ENCODE assay signal across 8 cellular contexts in the genomic region with DNA sequence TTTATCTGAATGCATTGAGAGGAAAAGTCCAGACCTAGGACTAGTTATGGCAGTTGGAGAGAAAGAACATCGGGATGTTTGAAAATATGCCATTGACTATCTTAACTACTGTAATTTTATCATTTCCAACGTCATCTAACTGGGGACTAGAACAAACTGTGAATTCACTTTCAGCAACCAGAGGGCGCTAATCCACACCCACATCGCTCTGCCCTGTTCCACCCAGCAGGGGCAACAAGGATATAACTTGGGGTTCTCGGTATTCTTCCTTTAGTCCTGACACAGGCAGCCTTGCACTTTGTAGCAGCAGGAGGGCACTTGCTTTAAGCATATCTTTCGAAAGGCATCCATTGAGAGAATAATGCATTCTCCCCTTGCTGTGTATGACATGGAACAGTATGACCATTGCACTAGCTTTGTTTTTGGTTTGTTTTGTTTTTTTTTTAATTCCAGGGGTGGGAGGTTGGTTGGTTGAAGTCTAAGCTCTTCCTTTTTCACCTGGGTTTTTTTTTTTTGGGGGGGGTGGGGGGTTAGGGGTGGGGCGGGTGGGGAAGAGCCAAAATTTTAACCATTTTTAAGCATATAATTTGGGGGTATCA. TPM values are rescaled to one million over a fixed set of nuclear protein-coding genes. Genes with fewer than 3 reads are reported as not detected.
DNase-seq lines count a peak whose midpoint lies in the region; ATAC-seq and TF ChIP-seq lines count a peak whose summit lies in the region.

No MANE protein-coding gene starts in this region.

- POLR2A ChIA-PET in CD8-positive, alpha-beta memory T cell (lab: Charles Lee) = interaction anchor here (0.6 kb wide), 2 partner anchors 30 to 35 kb away, joined by 3 read pairs; no protein-coding TSS in a partner anchor

- H3K27me3 Mint-ChIP-seq in CD8-positive, alpha-beta memory T cell = no peaks in the 10 kb centered on the region

- CTCF ChIA-PET in CD8-positive, alpha-beta memory T cell (lab: Charles Lee) = interaction anchor here (0.7 to 9.0 kb wide), 13 partner anchors 12 to 285 kb away, joined by 3 to 135 read pairs (median 3); no protein-coding TSS in a partner anchor

- H3K36me3 ChIP-seq in CD8-positive, alpha-beta memory T cell (ENCODE audit: insufficient read depth, low read length) = peaks cover 19% of the 10 kb centered on the region
- H3K36me3 ChIP-seq in ovary = no peaks in the 10 kb centered on the region
- H3K36me3 ChIP-seq in upper lobe of right lung = peaks cover 59% of the 10 kb centered on the region

- no peak for TF ChIP-seq POLR2A in ovary (IDR thresholded peaks at IDR 0.05)

- peaks cover 0 to 67% (median 2%) of the 10 kb centered on the region in 3 donors for H3K36me3 Mint-ChIP-seq in CD8-positive, alpha-beta memory T cell

- H3K4me3 ChIP-seq in CD8-positive, alpha-beta memory T cell (ENCODE audit: low read length) = no peak overlapping the region
- H3K4me3 ChIP-seq in fibroblast of the aortic adventitia (ENCODE audit: low read depth, low read length) (no peak overlapping the region), ovary (no peak overlapping the region), upper lobe of right lung (no peak overlapping the region)

- H3K4me1 Mint-ChIP-seq in CD8-positive, alpha-beta memory T cell = peaks cover 5 to 11% (median 9%) of the 10 kb centered on the region in 3 donors

- H3K4me3 Mint-ChIP-seq in CD8-positive, alpha-beta memory T cell = no peak overlapping the region

- no peaks in the 10 kb centered on the region for H3K9me3 ChIP-seq in CD8-positive, alpha-beta memory T cell (ENCODE audit: low read length)
- no peaks in the 10 kb centered on the region for H3K9me3 ChIP-seq in ovary
- no peaks in the 10 kb centered on the region for H3K9me3 ChIP-seq in upper lobe of right lung

- ATAC-seq in GM19463 (IDR thresholded peaks at IDR 0.05; ENCODE audit: unreplicated experiment) = peak; percentile 89
- peak; percentile 97 for ATAC-seq in upper lobe of right lung

- 25 to 33% (median 31%) methylated on average over 7 of the region's 7 CpGs for WGBS in ovary, 3 donors

- no peaks in the 10 kb centered on the region for H3K9me3 Mint-ChIP-seq in CD8-positive, alpha-beta memory T cell

- peak overlapping the region in 7 of 8 donors; percentile 45 to 87 (median 66) for H3K27ac Mint-ChIP-seq in CD8-positive, alpha-beta memory T cell

- H3K27me3 ChIP-seq in CD8-positive, alpha-beta memory T cell (ENCODE audit: insufficient read depth, low read length, poor library complexity, severe bottlenecking) = no peaks in the 10 kb centered on the region
- H3K27me3 ChIP-seq in ovary = no peaks in the 10 kb centered on the region
- H3K27me3 ChIP-seq in upper lobe of right lung = no peaks in the 10 kb centered on the region

- peaks cover 6% of the 10 kb centered on the region for H3K4me1 ChIP-seq in CD8-positive, alpha-beta memory T cell (ENCODE audit: insufficient read depth, low read length)
- no peaks in the 10 kb centered on the region for H3K4me1 ChIP-seq in ovary (ENCODE audit: insufficient read depth)
- no peaks in the 10 kb centered on the region for H3K4me1 ChIP-seq in upper lobe of right lung

- DNase-seq in CD8-positive, alpha-beta memory T cell = peak; percentile 44 to 78 (median 68)
- DNase-seq in HuH-7 (ENCODE audit: low spot score) (peak; percentile 62), RPMI7951 (ENCODE audit: low read depth) (peak; percentile 67), activated T-helper 1 cell treated with Interleukin-2 at 50 U/mL for 16 hours (ENCODE audit: low read depth) (peak; percentile 43), fibroblast of the aortic adventitia (ENCODE audit: low read depth) (peak; percentile 82), ovary (peak; percentile 24 to 65 (median 48)), upper lobe of right lung (no peak)

- no peak for TF ChIP-seq EP300 in ovary (IDR thresholded peaks at IDR 0.05)

- no peak overlapping the region for H3K27ac ChIP-seq in CD8-positive, alpha-beta memory T cell (ENCODE audit: low read depth, low read length)
- H3K27ac ChIP-seq in ovary (no peak overlapping the region), upper lobe of right lung (no peak overlapping the region)

- intact Hi-C loops in ovary (cut with DNase I) (loop anchor here in 2 of 4 donors (5.0 to 10.0 kb wide), 2 partner anchors 269 to 271 kb away; no protein-coding TSS in a partner anchor), upper lobe of right lung (cut with DNase I) (loop anchor here (10.0 kb wide), 2 partner anchors 191 to 271 kb away; no protein-coding TSS in a partner anchor)

- peak; percentile 92 for TF ChIP-seq CTCF in fibroblast of the aortic adventitia (IDR thresholded peaks at IDR 0.05; ENCODE audit: insufficient read depth, low read length)
- TF ChIP-seq CTCF in ovary (IDR thresholded peaks at IDR 0.05) = peak; percentile 61 to 79 (median 68)
- TF ChIP-seq CTCF in upper lobe of right lung (IDR thresholded peaks at IDR 0.05) = peak; percentile 89

RNA-seq across cellular contexts. Expression of gene SIAH1, which starts 31.5 kb away (rescaled TPM):
- total RNA-seq in CD8-positive, alpha-beta memory T cell = 10 to 100 TPM; 11.6 to 13.3 TPM
- 10.7 TPM for polyA plus RNA-seq in CD8-positive, alpha-beta memory T cell
- 25.5 and 28.0 TPM in 2 replicates for total RNA-seq in RPMI7951 (2014; rRNA removed; shearing (Covaris generic))
- total RNA-seq in fibroblast of the aortic adventitia (ENCODE audit: low replicate concordance) (31.6 and 36.5 TPM in 2 replicates), ovary (10 to 100 TPM; 24.3 to 36.4 (median 28.6) TPM), upper lobe of right lung (24.8 TPM)
- polyA plus RNA-seq in ovary = 10 to 100 TPM; 24.6 to 26.5 TPM
